1 cellular context compared by ENCODE assay signal in the genomic region with DNA sequence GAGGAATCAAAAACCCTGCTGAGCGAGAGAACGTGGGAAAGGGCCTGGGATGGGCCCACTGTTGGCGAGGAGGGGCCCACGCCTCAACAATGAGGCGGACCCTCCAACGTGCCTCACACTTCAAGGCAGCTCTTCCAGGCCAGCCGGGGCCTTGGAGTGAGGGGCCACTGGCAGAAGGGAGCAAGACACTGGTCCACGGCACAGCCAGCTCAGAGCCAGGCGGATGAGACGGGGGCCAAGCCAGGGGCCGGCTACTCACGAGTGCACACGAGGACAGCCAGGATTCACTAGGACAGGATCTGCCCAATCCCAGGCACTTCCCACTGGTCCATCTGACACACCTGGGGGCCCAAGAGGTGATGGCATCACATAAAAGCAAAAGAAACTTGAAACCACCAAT.
TF ChIP-seq lines count a peak whose summit lies in the region.

No MANE protein-coding gene starts in this region.

TF ChIP-seq in H1, 55 proteins besides CTCF, POLR2A, EP300 and RAD21 (continued from another document):
- no peak for TF ChIP-seq KDM4A (IDR thresholded peaks at IDR 0.05; ENCODE audit: low read depth, low read length, severe bottlenecking)
- TF ChIP-seq EZH2 (IDR thresholded peaks at IDR 0.05; ENCODE audit: low read depth, low read length, severe bottlenecking) = no peak
- TF ChIP-seq CREB1 (IDR thresholded peaks at IDR 0.05) = no peak
- TF ChIP-seq GTF2F1 (IDR thresholded peaks at IDR 0.05; ENCODE audit: borderline replicate concordance, low read depth, low read length) = no peak
TF ChIP-seq in H1: peak in this region for 0.
